Comparison of ENCODE assay signal across 27 cellular contexts in genomic region chr6:36392621-36393020, GRCh38. TPM values are rescaled to one million over a fixed set of nuclear protein-coding genes. Genes with fewer than 3 reads are reported as not detected.
"Had no signal": no experiment of that assay in that cellular context is flagged by ENCODE, and none has a peak within 500 bp of the region (broad histone marks: within the 10 kb centered on the region; RNA-seq: fewer than 3 reads in every experiment).

No MANE protein-coding gene starts in this region.

- H3K27me3 ChIP-seq: adrenal gland, ascending aorta, brain microvascular endothelial cell, colonic mucosa, dorsolateral prefrontal cortex, esophagus muscularis mucosa, tibial artery had no signal

- H3K9me3 Mint-ChIP-seq: effector memory CD8-positive, alpha-beta T cell; mesothelial cell of epicardium; naive thymus-derived CD8-positive, alpha-beta T cell; stimulated activated naive CD8-positive, alpha-beta T cell treated with anti-CD3 and anti-CD28 coated beads, Interleukin-15, Interleukin-2, amounts not matched to agents 100 ng/mL and 50 ng/mL, for 24 hours; T-helper 2 cell treated with Interferon-gamma antibody and Interleukin-4, amounts not matched to agents 5 μg/mL and 100 μg/mL, for 36 hours had no signal

- H3K9me3 ChIP-seq: adrenal gland, ascending aorta, colonic mucosa, esophagus muscularis mucosa, gastrocnemius medialis, left ventricle myocardium inferior, tibial artery had no signal

- H3K27ac ChIP-seq: adrenal gland, ascending aorta, brain microvascular endothelial cell, colonic mucosa, dorsolateral prefrontal cortex, esophagus muscularis mucosa, gastrocnemius medialis, left ventricle myocardium inferior, tibial artery, WERI-Rb-1 had no signal

- H3K4me1 Mint-ChIP-seq: mesothelial cell of epicardium had no signal

- H3K4me3 Mint-ChIP-seq: activated CD8-positive, alpha-beta T cell treated with anti-CD3 and anti-CD28 coated beads, Interleukin-2, amount 10 ng/mL, durations not matched to agents 7 days and 5 days; activated naive CD8-positive, alpha-beta T cell; effector memory CD8-positive, alpha-beta T cell; mesothelial cell of epicardium; stimulated activated naive CD8-positive, alpha-beta T cell treated with anti-CD3 and anti-CD28 coated beads, Interleukin-15, Interleukin-2, amounts not matched to agents 100 ng/mL and 50 ng/mL, for 24 hours; T-helper 2 cell treated with Interferon-gamma antibody and Interleukin-4, amounts not matched to agents 5 μg/mL and 100 μg/mL, for 36 hours had no signal

- H3K4me3 ChIP-seq: adrenal gland, ascending aorta, colonic mucosa, dorsolateral prefrontal cortex, esophagus muscularis mucosa, gastrocnemius medialis, left ventricle myocardium inferior, tibial artery had no signal

- DNase-seq: activated CD4-positive, alpha-beta T cell treated with anti-CD3 and anti-CD28 coated beads for 1 hour; activated CD4-positive, alpha-beta T cell treated with anti-CD3 and anti-CD28 coated beads, Interleukin-2, amount 50 U/mL, for 1 hour; activated CD8-positive, alpha-beta T cell treated with anti-CD3 and anti-CD28 coated beads, Interleukin-2, amount 10 ng/mL, durations not matched to agents 7 days and 5 days; adrenal gland; brain microvascular endothelial cell; central memory CD4-positive, alpha-beta T cell; colonic mucosa; dorsolateral prefrontal cortex; effector memory CD8-positive, alpha-beta T cell; gastrocnemius medialis; hypothalamus; left ventricle myocardium inferior; mammary epithelial cell; naive thymus-derived CD8-positive, alpha-beta T cell; retina; stimulated activated CD4-positive, alpha-beta T cell treated with anti-CD3 and anti-CD28 coated beads, Interleukin-4, amount 100 ng/mL, for 24 hours; tibial artery; WERI-Rb-1 had no signal

- H3K36me3 Mint-ChIP-seq: activated naive CD8-positive, alpha-beta T cell; mesothelial cell of epicardium; naive thymus-derived CD8-positive, alpha-beta T cell had no signal

- H3K27ac Mint-ChIP-seq: activated CD8-positive, alpha-beta T cell treated with anti-CD3 and anti-CD28 coated beads, Interleukin-2, amount 10 ng/mL, durations not matched to agents 7 days and 5 days; activated naive CD8-positive, alpha-beta T cell; mesothelial cell of epicardium; progenitor cell of endocrine pancreas; stimulated activated naive CD8-positive, alpha-beta T cell treated with anti-CD3 and anti-CD28 coated beads, Interleukin-15, Interleukin-2, amounts not matched to agents 100 ng/mL and 50 ng/mL, for 24 hours; T-helper 2 cell treated with Interferon-gamma antibody and Interleukin-4, amounts not matched to agents 5 μg/mL and 100 μg/mL, for 36 hours had no signal

- ATAC-seq: activated CD8-positive, alpha-beta T cell treated with anti-CD3 and anti-CD28 coated beads, Interleukin-2, amount 10 ng/mL, durations not matched to agents 7 days and 5 days; effector memory CD8-positive, alpha-beta T cell; gastrocnemius medialis; naive thymus-derived CD8-positive, alpha-beta T cell had no signal

- H3K4me1 ChIP-seq: colonic mucosa had no signal

- H3K36me3 ChIP-seq: adrenal gland, ascending aorta, brain microvascular endothelial cell, colonic mucosa, esophagus muscularis mucosa, gastrocnemius medialis, left ventricle myocardium inferior, tibial artery, WERI-Rb-1 had no signal

RNA-seq across cellular contexts. Expression of gene ETV7, which starts 5.2 kb away (rescaled TPM):
- total RNA-seq: ascending aorta; gastrocnemius medialis; left ventricle myocardium inferior; naive thymus-derived CD8-positive, alpha-beta T cell; progenitor cell of endocrine pancreas had no signal

RNA-seq across cellular contexts. Expression of gene PXT1, which starts 50.0 kb away (rescaled TPM):
- total RNA-seq: adrenal gland, ascending aorta, colonic mucosa, esophagus muscularis mucosa, gastrocnemius medialis, left ventricle myocardium inferior, mesothelial cell of epicardium, progenitor cell of endocrine pancreas, ureter had no signal
- polyA plus RNA-seq: adrenal gland; naive thymus-derived CD8-positive, alpha-beta T cell had no signal

RNA-seq across cellular contexts. Expression of gene BNIP5, which starts 55.9 kb away (rescaled TPM):
- total RNA-seq: activated CD8-positive, alpha-beta T cell treated with anti-CD3 and anti-CD28 coated beads, Interleukin-2, amount 10 ng/mL, durations not matched to agents 7 days and 5 days; adrenal gland; ascending aorta; esophagus muscularis mucosa; gastrocnemius medialis; left ventricle myocardium inferior; mammary epithelial cell; mesothelial cell of epicardium; naive thymus-derived CD8-positive, alpha-beta T cell; osteoblast; ureter had no signal
- polyA plus RNA-seq: mammary epithelial cell; naive thymus-derived CD8-positive, alpha-beta T cell had no signal
